ENCODE assay signal across 6 cellular contexts in genomic region chr21:43146663-43147062, GRCh38. TPM values are rescaled to one million over a fixed set of nuclear protein-coding genes. Genes with fewer than 3 reads are reported as not detected.
"Had no signal": no experiment of that assay in that cellular context is flagged by ENCODE, and none has a peak within 500 bp of the region (broad histone marks: within the 10 kb centered on the region; RNA-seq: fewer than 3 reads in every experiment).

No MANE protein-coding gene starts in this region.

RNA-seq across cellular contexts. Expression of gene CRYAA, which starts 22.1 kb away (rescaled TPM):
- total RNA-seq: GM23248, H1, H4, H7, H9, HFFc6 had no signal
- polyA plus RNA-seq: GM23248, H1 had no signal
